In the genomic region with DNA sequence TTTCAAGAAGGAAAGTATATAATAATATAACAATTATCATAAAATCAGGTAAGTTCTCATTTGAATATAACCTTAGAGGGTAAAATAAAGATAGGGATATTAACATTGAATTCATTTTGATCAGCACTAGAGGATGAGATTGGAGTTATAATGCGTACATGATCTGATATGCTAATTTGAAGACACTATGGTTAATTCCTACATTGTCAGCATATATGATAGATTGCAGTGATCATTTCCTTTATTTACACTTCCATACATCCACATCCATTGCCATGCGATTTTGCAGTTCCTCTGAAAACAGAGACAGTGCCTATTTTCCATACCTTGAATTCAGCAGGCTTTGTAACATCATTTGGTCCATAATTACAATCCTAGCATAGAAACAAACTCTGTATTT, we compare ENCODE assay signal across 8 cellular contexts.
"Had no signal": no experiment of that assay in that cellular context is flagged by ENCODE, and none has a peak within 500 bp of the region (broad histone marks: within the 10 kb centered on the region; RNA-seq: fewer than 3 reads in every experiment).

No MANE protein-coding gene starts in this region.

- FAIRE-seq: H54 had no signal

- ATAC-seq: GM23338 had no signal

- H3K4me3 ChIP-seq: GM23338 had no signal

- H3K4me2 ChIP-seq: GM23338, KMS-11 had no signal

- H3K27ac ChIP-seq: HL-60, KMS-11 had no signal

- H3K9ac ChIP-seq: KMS-11 had no signal

- DNase-seq: H9, HCEC 1CT, Karpas-422, KBM-7 had no signal

- H2AFZ ChIP-seq: GM23338 had no signal
